24 cellular contexts compared by ENCODE assay signal in the genomic region with DNA sequence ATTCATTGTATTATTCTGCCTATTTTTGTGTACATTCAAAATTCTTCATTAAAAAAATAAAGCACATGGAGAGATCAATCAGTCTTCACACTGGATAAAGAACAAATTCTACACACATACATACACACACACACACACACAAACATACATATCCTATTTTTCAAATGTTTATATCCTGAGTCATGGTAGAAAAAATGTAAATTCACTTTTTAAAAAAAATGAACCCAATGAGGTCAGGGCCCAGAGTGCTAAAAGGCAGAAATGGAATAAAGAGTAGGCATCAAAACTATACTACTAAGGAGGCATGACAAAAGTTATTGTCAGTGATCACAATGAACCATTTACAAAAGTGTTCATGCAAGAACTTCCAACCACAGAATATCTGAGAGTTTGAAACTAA. TPM values are rescaled to one million over a fixed set of nuclear protein-coding genes. Genes with fewer than 3 reads are reported as not detected.
DNase-seq lines count a peak whose midpoint lies in the region; ATAC-seq and TF ChIP-seq lines count a peak whose summit lies in the region.
"Had no signal": no experiment of that assay in that cellular context is flagged by ENCODE, and none has a peak within 500 bp of the region (broad histone marks: within the 10 kb centered on the region; RNA-seq: fewer than 3 reads in every experiment).

No MANE protein-coding gene starts in this region.

- peaks cover 6% of the 10 kb centered on the region; the same call in 1 of the 2 replicates for H3K4me1 Mint-ChIP-seq in HFFc6 (ENCODE audit: low read depth)

- H3K4me1 ChIP-seq in SK-N-SH (ENCODE audit: control insufficient read depth in 1 of 2, insufficient read depth in 2 of 2, low read depth in 1 of 2, low read length in 1 of 2) (no peaks in the 10 kb centered on the region), adipocyte (ENCODE audit: control insufficient read depth, insufficient read depth, low read length) (no peaks in the 10 kb centered on the region)
- H3K4me1 ChIP-seq: Peyer's patch, SJCRH30 had no signal

- H3K4me3 ChIP-seq in SK-N-SH (ENCODE audit: low read depth in 2 of 2, low read length in 1 of 2) (no peak overlapping the region), adipocyte (ENCODE audit: low read length) (no peak overlapping the region), fibroblast of mammary gland (ENCODE audit: control insufficient read depth, low read depth, low read length) (no peak overlapping the region), lower leg skin (ENCODE audit: low read depth, poor library complexity, severe bottlenecking) (no peak overlapping the region)
- H3K4me3 ChIP-seq: Peyer's patch, SJCRH30 had no signal

- TF ChIP-seq CTCF in SK-N-SH (IDR thresholded peaks at IDR 0.05): no peak
- no peak for TF ChIP-seq CTCF in fibroblast of mammary gland (conservative IDR thresholded peaks at IDR 0.05; ENCODE audit: control insufficient read depth, insufficient read depth, low read depth, low read length)
- no peak for TF ChIP-seq CTCF in lower leg skin (IDR thresholded peaks at IDR 0.05)
- no peak for TF ChIP-seq CTCF in HFFc6 (IDR thresholded peaks at IDR 0.05)

- H4K20me1 ChIP-seq in SK-N-SH (ENCODE audit: insufficient read depth): no peaks in the 10 kb centered on the region

- no peaks in the 10 kb centered on the region for H3K9me3 Mint-ChIP-seq in HFFc6
- H3K9me3 Mint-ChIP-seq: CD8-positive, alpha-beta T cell had no signal

- peaks cover 0 to 2% of the 10 kb centered on the region in 2 experiments for H3K36me3 ChIP-seq in SK-N-SH (replicated peaks in 1 of 2; ENCODE audit: control insufficient read depth in 1 of 2, insufficient read depth in 2 of 2, low read length in 1 of 2)
- H3K36me3 ChIP-seq in adipocyte (ENCODE audit: control insufficient read depth, insufficient read depth, low read length, severe bottlenecking): peaks cover 18% of the 10 kb centered on the region
- H3K36me3 ChIP-seq: SJCRH30 had no signal

- no peaks in the 10 kb centered on the region for H3K9me3 ChIP-seq in SK-N-SH
- no peaks in the 10 kb centered on the region for H3K9me3 ChIP-seq in adipocyte (ENCODE audit: control insufficient read depth, low read length)
- H3K9me3 ChIP-seq: Peyer's patch, SJCRH30 had no signal

- H3K27me3 ChIP-seq in SK-N-SH (ENCODE audit: insufficient read depth) (no peaks in the 10 kb centered on the region), adipocyte (replicated peaks; ENCODE audit: control insufficient read depth, insufficient read depth, low read length) (no peaks in the 10 kb centered on the region)
- H3K27me3 ChIP-seq: Peyer's patch, SJCRH30 had no signal

- no peaks in the 10 kb centered on the region for H3F3A ChIP-seq in SK-N-SH (replicated peaks; ENCODE audit: insufficient read depth)

- POLR2A ChIA-PET in SK-N-SH (lab: Yijun Ruan, JAX): no interaction called here

- H3K4me2 ChIP-seq in SK-N-SH: no peak overlapping the region

- no peak for TF ChIP-seq RAD21 in SK-N-SH (IDR thresholded peaks at IDR 0.05; ENCODE audit: low read length)

- no peak for DNase-seq in SK-N-SH
- peak; percentile 24 for DNase-seq in adipocyte (ENCODE audit: low read depth)
- DNase-seq in fibroblast of mammary gland (ENCODE audit: low read depth): peak; percentile 7
- no peak for DNase-seq in lower leg skin (ENCODE audit: low spot score in 2 of 2)
- DNase-seq in HuH-7.5 (ENCODE audit: low spot score): no peak
- DNase-seq in HFFc6: no peak
- DNase-seq: ACHN; C1 segment of cervical spinal cord; Calu3; CD8-positive, alpha-beta T cell; DMS153; GF-D8; H7; Karpas-422; MV-4-11; NCI-H1105 treated with DMSO at 0.1 percent for 48 hours; NCI-H2029 treated with DMSO at 0.1 percent for 48 hours; NCI-H2171; NCI-H526; Peyer's patch; SJCRH30 had no signal

- no peak overlapping the region for H3K27ac ChIP-seq in SK-N-SH (ENCODE audit: low read depth in 2 of 2, low read length in 1 of 2)
- H3K27ac ChIP-seq: 22Rv1, Peyer's patch, SJCRH30 had no signal

- H3K36me3 Mint-ChIP-seq in HFFc6 (ENCODE audit: low read depth): no peaks in the 10 kb centered on the region

- H3K79me2 ChIP-seq in SK-N-SH (ENCODE audit: insufficient read depth): no peaks in the 10 kb centered on the region

- H3K4me3 Mint-ChIP-seq in HFFc6: no peak overlapping the region
- H3K4me3 Mint-ChIP-seq: CD8-positive, alpha-beta T cell had no signal

- H3K27me3 Mint-ChIP-seq in HFFc6 (ENCODE audit: insufficient read depth): peaks cover 2% of the 10 kb centered on the region; the same call in 1 of the 2 replicates

- no peak for TF ChIP-seq POLR2A in lower leg skin (IDR thresholded peaks at IDR 0.05)

- no peak overlapping the region for H2AFZ ChIP-seq in SK-N-SH (ENCODE audit: low read depth)

- no peak overlapping the region for H3K27ac Mint-ChIP-seq in HFFc6
- H3K27ac Mint-ChIP-seq: CD8-positive, alpha-beta T cell had no signal

- no peak for TF ChIP-seq EP300 in SK-N-SH (IDR thresholded peaks at IDR 0.05; ENCODE audit: borderline replicate concordance in 1 of 2, low read depth in 1 of 2, low read length in 1 of 2)

- intact Hi-C loops in lower leg skin (cut with DNase I; ENCODE audit: low total_unique reads): no loop called here

- ATAC-seq in SK-N-SH treated with all-trans-retinoic acid at 6 μM for 48 hours: no peak
- no peak for ATAC-seq in HG03460 (IDR thresholded peaks at IDR 0.05; ENCODE audit: unreplicated experiment)
- ATAC-seq: CD8-positive, alpha-beta T cell had no signal

- H3K9ac ChIP-seq in SK-N-SH: no peak overlapping the region
- H3K9ac ChIP-seq in adipocyte (ENCODE audit: low read length): no peak overlapping the region

- no peaks in the 10 kb centered on the region for H3K9me2 ChIP-seq in SK-N-SH

- CTCF ChIA-PET in SK-N-SH (lab: Yijun Ruan, JAX): no interaction called here

TF ChIP-seq in SK-N-SH, 30 proteins besides CTCF, POLR2A, EP300 and RAD21:
- no peak for TF ChIP-seq YY1 (IDR thresholded peaks at IDR 0.05; ENCODE audit: low read depth)
- no peak for TF ChIP-seq TAF1 (IDR thresholded peaks at IDR 0.05; ENCODE audit: borderline replicate concordance, low read depth, low read length)
- TF ChIP-seq JUND (IDR thresholded peaks at IDR 0.05): 0 out of 2 replicates have a peak, but pooled peaks have one; percentile 6

TF ChIP-seq in SK-N-SH treated with all-trans-retinoic acid at 6 μM for 48 hours, 23 proteins besides CTCF, POLR2A, EP300 and RAD21 (continues in another document):
- TF ChIP-seq, protein P1, sequence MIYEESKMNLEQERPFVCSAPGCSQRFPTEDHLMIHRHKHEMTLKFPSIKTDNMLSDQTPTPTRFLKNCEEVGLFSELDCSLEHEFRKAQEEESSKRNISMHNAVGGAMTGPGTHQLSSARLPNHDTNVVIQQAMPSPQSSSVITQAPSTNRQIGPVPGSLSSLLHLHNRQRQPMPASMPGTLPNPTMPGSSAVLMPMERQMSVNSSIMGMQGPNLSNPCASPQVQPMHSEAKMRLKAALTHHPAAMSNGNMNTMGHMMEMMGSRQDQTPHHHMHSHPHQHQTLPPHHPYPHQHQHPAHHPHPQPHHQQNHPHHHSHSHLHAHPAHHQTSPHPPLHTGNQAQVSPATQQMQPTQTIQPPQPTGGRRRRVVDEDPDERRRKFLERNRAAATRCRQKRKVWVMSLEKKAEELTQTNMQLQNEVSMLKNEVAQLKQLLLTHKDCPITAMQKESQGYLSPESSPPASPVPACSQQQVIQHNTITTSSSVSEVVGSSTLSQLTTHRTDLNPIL (CRISPR knock-in tag; IDR thresholded peaks at IDR 0.05; ENCODE audit: low read depth): no peak
- TF ChIP-seq ZC3H10 (CRISPR knock-in tag; IDR thresholded peaks at IDR 0.05) (no peak), TCF4 (CRISPR knock-in tag; IDR thresholded peaks at IDR 0.05; ENCODE audit: borderline replicate concordance) (no peak), ZNF70 (CRISPR knock-in tag; IDR thresholded peaks at IDR 0.05) (no peak), OSR1 (CRISPR knock-in tag; IDR thresholded peaks at IDR 0.05) (no peak), ZNF8 (CRISPR knock-in tag; IDR thresholded peaks at IDR 0.05) (no peak), BACH2 (CRISPR knock-in tag; IDR thresholded peaks at IDR 0.05; ENCODE audit: borderline replicate concordance) (no peak)
- TF ChIP-seq, protein P2, sequence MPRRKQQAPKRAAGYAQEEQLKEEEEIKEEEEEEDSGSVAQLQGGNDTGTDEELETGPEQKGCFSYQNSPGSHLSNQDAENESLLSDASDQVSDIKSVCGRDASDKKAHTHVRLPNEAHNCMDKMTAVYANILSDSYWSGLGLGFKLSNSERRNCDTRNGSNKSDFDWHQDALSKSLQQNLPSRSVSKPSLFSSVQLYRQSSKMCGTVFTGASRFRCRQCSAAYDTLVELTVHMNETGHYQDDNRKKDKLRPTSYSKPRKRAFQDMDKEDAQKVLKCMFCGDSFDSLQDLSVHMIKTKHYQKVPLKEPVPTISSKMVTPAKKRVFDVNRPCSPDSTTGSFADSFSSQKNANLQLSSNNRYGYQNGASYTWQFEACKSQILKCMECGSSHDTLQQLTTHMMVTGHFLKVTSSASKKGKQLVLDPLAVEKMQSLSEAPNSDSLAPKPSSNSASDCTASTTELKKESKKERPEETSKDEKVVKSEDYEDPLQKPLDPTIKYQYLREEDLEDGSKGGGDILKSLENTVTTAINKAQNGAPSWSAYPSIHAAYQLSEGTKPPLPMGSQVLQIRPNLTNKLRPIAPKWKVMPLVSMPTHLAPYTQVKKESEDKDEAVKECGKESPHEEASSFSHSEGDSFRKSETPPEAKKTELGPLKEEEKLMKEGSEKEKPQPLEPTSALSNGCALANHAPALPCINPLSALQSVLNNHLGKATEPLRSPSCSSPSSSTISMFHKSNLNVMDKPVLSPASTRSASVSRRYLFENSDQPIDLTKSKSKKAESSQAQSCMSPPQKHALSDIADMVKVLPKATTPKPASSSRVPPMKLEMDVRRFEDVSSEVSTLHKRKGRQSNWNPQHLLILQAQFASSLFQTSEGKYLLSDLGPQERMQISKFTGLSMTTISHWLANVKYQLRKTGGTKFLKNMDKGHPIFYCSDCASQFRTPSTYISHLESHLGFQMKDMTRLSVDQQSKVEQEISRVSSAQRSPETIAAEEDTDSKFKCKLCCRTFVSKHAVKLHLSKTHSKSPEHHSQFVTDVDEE (CRISPR knock-in tag; IDR thresholded peaks at IDR 0.05): no peak

RNA-seq across cellular contexts. Expression of a gene that starts 17.3 kb away (rescaled TPM):
- polyA plus RNA-seq in SK-N-SH (2012; rRNA removed): 9.7 and 10.9 TPM in 2 replicates
- 11.7 and 12.8 TPM in 2 replicates for polyA plus RNA-seq in SK-N-SH (2012; cell fraction: cytosol; rRNA removed)
- 6.1 and 8.3 TPM in 2 replicates for polyA plus RNA-seq in SK-N-SH (2012; cell fraction: nucleus; rRNA removed)
- 10 to 100 TPM; 10.7 to 31.2 (median 24.0) TPM for total RNA-seq in lower leg skin
- total RNA-seq in HFFc6 (2021; fragmentation: NEBNext Ultra II Directional; extraction: Animal tissue kit (Norgen Biotek cat#: 25700)): 10 to 100 TPM in 5 of 6 experiments, 1 to 10 TPM in 1; 9.3 to 11.8 (median 10.8) TPM

RNA-seq across cellular contexts. Expression of a gene that starts 29.3 kb away (rescaled TPM):
- under 0.01 TPM in 1 of 2 replicates, not detected in the other for polyA plus RNA-seq in SK-N-SH (2012; rRNA removed)
- polyA plus RNA-seq in SK-N-SH (2012; cell fraction: cytosol; rRNA removed): 0.01 and 0.03 TPM in 2 replicates
- polyA plus RNA-seq in SK-N-SH (2012; cell fraction: nucleus; rRNA removed): 0.01 TPM in 1 of 2 replicates, not detected in the other
- total RNA-seq in lower leg skin: under 1 TPM in 3 of 4 donors, not detected in 1; 0.23 to 0.25 (median 0.23) TPM
- total RNA-seq in HFFc6 (2021; fragmentation: NEBNext Ultra II Directional; extraction: Animal tissue kit (Norgen Biotek cat#: 25700)): under 1 TPM in 5 of 6 experiments, not detected in 1; 0.07 to 0.34 (median 0.20) TPM
- total RNA-seq: H7 had no signal

Comparison
In these comparisons a context has a peak if more than half of its experiments do, and no peak if none do; other contexts are left out.
1. DNase-seq: peak in adipocyte (single experiment) and fibroblast of mammary gland (single experiment); none in SK-N-SH (single experiment), lower leg skin (0 of 2), HuH-7.5 (single experiment) and HFFc6 (single experiment).